ENCODE assay signal across 1 cellular context in genomic region chr1:63690966-63691365, GRCh38.
TF ChIP-seq lines count a peak whose summit lies in the region.

No MANE protein-coding gene starts in this region.

TF ChIP-seq in H1, 55 proteins besides CTCF, POLR2A, EP300 and RAD21:
- TF ChIP-seq KDM5A (IDR thresholded peaks at IDR 0.05; ENCODE audit: low read length) (no peak), YY1 (IDR thresholded peaks at IDR 0.05; ENCODE audit: low read depth, low read length) (no peak), TBP (IDR thresholded peaks at IDR 0.05; ENCODE audit: low read depth, low read length) (no peak), RNF2 (IDR thresholded peaks at IDR 0.05; ENCODE audit: borderline replicate concordance, low read depth, low read length, missing control alignments, poor library complexity, severe bottlenecking) (no peak), CEBPB (IDR thresholded peaks at IDR 0.05; ENCODE audit: low read depth, low read length) (no peak), SAP30 (IDR thresholded peaks at IDR 0.05; ENCODE audit: insufficient read depth, insufficient replicate concordance, low read length) (no peak), BCL11A (IDR thresholded peaks at IDR 0.05; ENCODE audit: low read depth in 2 of 2, low read length in 2 of 2) (no peak)
- TF ChIP-seq, protein P1, sequence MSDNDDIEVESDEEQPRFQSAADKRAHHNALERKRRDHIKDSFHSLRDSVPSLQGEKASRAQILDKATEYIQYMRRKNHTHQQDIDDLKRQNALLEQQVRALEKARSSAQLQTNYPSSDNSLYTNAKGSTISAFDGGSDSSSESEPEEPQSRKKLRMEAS (IDR thresholded peaks at IDR 0.05) = no peak
